1 cellular context compared by ENCODE assay signal in genomic region chr19:1232231-1232637, GRCh38.
TF ChIP-seq lines count a peak whose summit lies in the region.

No MANE protein-coding gene starts in this region.

TF ChIP-seq in GM12878, 131 proteins besides CTCF, POLR2A, EP300 and RAD21:
- TF ChIP-seq CEBPZ (IDR thresholded peaks at IDR 0.05; ENCODE audit: low read depth, low read length) = no peak
- TF ChIP-seq SMARCA5 (IDR thresholded peaks at IDR 0.05) = no peak
- no peak for TF ChIP-seq ZBTB4 (CRISPR knock-in tag; IDR thresholded peaks at IDR 0.05)
- TF ChIP-seq MYB (IDR thresholded peaks at IDR 0.05; ENCODE audit: borderline replicate concordance, low read depth, low read length) = no peak
